8 cellular contexts compared by ENCODE assay signal in the genomic region with DNA sequence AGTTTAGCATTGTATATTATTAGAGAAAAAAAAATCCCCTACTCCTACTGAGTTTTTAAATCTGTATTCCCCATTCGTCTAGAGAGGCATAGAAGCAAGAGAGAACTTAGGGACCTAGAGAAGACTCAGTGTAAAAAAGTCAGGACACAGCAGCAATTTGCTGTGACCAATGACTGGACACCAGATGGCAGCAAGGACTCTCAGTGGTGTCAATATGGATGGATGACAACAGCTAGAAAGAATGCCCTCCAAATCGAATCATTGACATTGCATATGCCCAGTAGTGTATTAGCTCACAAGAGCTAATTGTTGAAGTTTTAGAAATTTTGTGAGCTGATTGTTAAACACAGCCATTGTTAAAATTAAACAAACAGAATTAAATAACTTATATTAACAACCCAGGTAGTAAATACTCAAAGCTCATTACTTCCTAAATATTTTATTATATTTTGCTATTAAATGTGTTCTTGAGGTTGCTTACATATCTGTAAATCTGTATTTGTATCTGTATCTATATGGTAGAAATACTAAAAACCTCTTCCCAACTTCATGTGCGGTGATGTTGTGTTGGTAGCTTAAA. TPM values are rescaled to one million over a fixed set of nuclear protein-coding genes. Genes with fewer than 3 reads are reported as not detected.
DNase-seq lines count a peak whose midpoint lies in the region; ATAC-seq and TF ChIP-seq lines count a peak whose summit lies in the region.

No MANE protein-coding gene starts in this region.

- H2AFZ ChIP-seq in Loucy (ENCODE audit: low read length) = no peak overlapping the region

- H3K9me3 ChIP-seq in Loucy (ENCODE audit: insufficient read depth, low read depth, low read length) = no peaks in the 10 kb centered on the region
- no peaks in the 10 kb centered on the region for H3K9me3 ChIP-seq in naive thymus-derived CD4-positive, alpha-beta T cell (ENCODE audit: control insufficient read depth in 2 of 3, low read length in 3 of 3)

- CTCF ChIA-PET in naive thymus-derived CD4-positive, alpha-beta T cell (lab: Charles Lee) = interaction anchor here (0.7 to 1.6 kb wide), 8 partner anchors 18 to 745 kb away, joined by 3 to 7 read pairs (median 4); no protein-coding TSS in a partner anchor

- no peaks in the 10 kb centered on the region for H3K36me3 Mint-ChIP-seq in naive thymus-derived CD4-positive, alpha-beta T cell

- H3F3A ChIP-seq in Loucy (ENCODE audit: low read depth) = no peaks in the 10 kb centered on the region

- H4K20me1 ChIP-seq in Loucy (ENCODE audit: insufficient read depth, low read length, poor library complexity, severe bottlenecking) = no peaks in the 10 kb centered on the region

- ATAC-seq in SK-N-SH treated with all-trans-retinoic acid at 6 μM for 48 hours (peak; percentile 89), GM19023 (IDR thresholded peaks at IDR 0.05; ENCODE audit: unreplicated experiment) (no peak)
- peak; percentile 48 for ATAC-seq in naive thymus-derived CD4-positive, alpha-beta T cell

- H3K4me1 ChIP-seq in Loucy (ENCODE audit: insufficient read depth, low read length, poor library complexity, severe bottlenecking) = no peaks in the 10 kb centered on the region
- no peaks in the 10 kb centered on the region for H3K4me1 ChIP-seq in naive thymus-derived CD4-positive, alpha-beta T cell (ENCODE audit: control insufficient read depth in 2 of 2, insufficient read depth in 2 of 2, low read length in 2 of 2)

- no peak overlapping the region for H3K27ac Mint-ChIP-seq in naive thymus-derived CD4-positive, alpha-beta T cell

- peak; percentile 79 for TF ChIP-seq CTCF in Loucy (conservative IDR thresholded peaks at IDR 0.05; ENCODE audit: low read length)
- peak; percentile 90 for TF ChIP-seq CTCF in epithelial cell of proximal tubule (conservative IDR thresholded peaks at IDR 0.05; ENCODE audit: low read depth, low read length)

- H3K9ac ChIP-seq in Loucy (ENCODE audit: low read depth, low read length, poor library complexity, severe bottlenecking) = no peak overlapping the region

- H3K27me3 Mint-ChIP-seq in naive thymus-derived CD4-positive, alpha-beta T cell = no peaks in the 10 kb centered on the region

- no peaks in the 10 kb centered on the region for H3K9me2 ChIP-seq in Loucy (replicated peaks; ENCODE audit: low read depth, low read length)

- no peak overlapping the region for H3K4me2 ChIP-seq in Loucy (ENCODE audit: low read depth, low read length, poor library complexity, severe bottlenecking)

- no peaks in the 10 kb centered on the region for H3K27me3 ChIP-seq in Loucy (ENCODE audit: insufficient read depth, low read length, poor library complexity, severe bottlenecking)
- H3K27me3 ChIP-seq in naive thymus-derived CD4-positive, alpha-beta T cell (ENCODE audit: control insufficient read depth in 2 of 2, insufficient read depth in 2 of 2, low read length in 2 of 2) = no peaks in the 10 kb centered on the region

- intact Hi-C loops in naive thymus-derived CD4-positive, alpha-beta T cell (cut with micrococcal nuclease) = loop anchor here (1.0 to 5.0 kb wide), 8 partner anchors 40 to 514 kb away; no protein-coding TSS in a partner anchor

- peak; percentile 4 to 10 for DNase-seq in activated CD4-positive, alpha-beta T cell treated with anti-CD3 and anti-CD28 coated beads for 4 hours
- DNase-seq in activated CD4-positive, alpha-beta T cell treated with anti-CD3 and anti-CD28 coated beads for 1 hour = no peak
- DNase-seq in epithelial cell of proximal tubule (ENCODE audit: low read depth) = peak; percentile 61
- peak in 3 of 9 donors; percentile 16 to 23 (median 20) for DNase-seq in naive thymus-derived CD4-positive, alpha-beta T cell
- DNase-seq in activated T-cell treated with anti-CD3 and anti-CD28 coated beads, Interleukin-2, amount 50 U/mL, for 1 hour = no peak

- H3K4me3 ChIP-seq in Loucy (ENCODE audit: low read length, poor library complexity, severe bottlenecking) (no peak overlapping the region), epithelial cell of proximal tubule (ENCODE audit: low read depth, low read length) (no peak overlapping the region)
- no peak overlapping the region for H3K4me3 ChIP-seq in naive thymus-derived CD4-positive, alpha-beta T cell (ENCODE audit: low read length)

- no peaks in the 10 kb centered on the region for H3K79me2 ChIP-seq in Loucy (ENCODE audit: insufficient read depth, low read length)

- no peaks in the 10 kb centered on the region for H3K36me3 ChIP-seq in Loucy (ENCODE audit: insufficient read depth, low read length)
- H3K36me3 ChIP-seq in naive thymus-derived CD4-positive, alpha-beta T cell (ENCODE audit: control insufficient read depth in 2 of 3, insufficient read depth in 3 of 3, low read length in 3 of 3) = no peaks in the 10 kb centered on the region

- H3K27ac ChIP-seq in naive thymus-derived CD4-positive, alpha-beta T cell (ENCODE audit: low read depth, low read length) = no peak overlapping the region

- no peaks in the 10 kb centered on the region for H3K9me3 Mint-ChIP-seq in naive thymus-derived CD4-positive, alpha-beta T cell

- POLR2A ChIA-PET in naive thymus-derived CD4-positive, alpha-beta T cell (lab: Charles Lee) = interaction anchor here (0.7 to 0.8 kb wide), 2 partner anchors 13 to 36 kb away, joined by 3 to 5 read pairs; no protein-coding TSS in a partner anchor

- peaks cover 0 to 12% (median 4%) of the 10 kb centered on the region in 7 donors for H3K4me1 Mint-ChIP-seq in naive thymus-derived CD4-positive, alpha-beta T cell

- no peak overlapping the region for H3K4me3 Mint-ChIP-seq in naive thymus-derived CD4-positive, alpha-beta T cell

TF ChIP-seq in SK-N-SH treated with all-trans-retinoic acid at 6 μM for 48 hours, 23 proteins besides CTCF, POLR2A, EP300 and RAD21 (continues in another document):
- TF ChIP-seq, protein P1, sequence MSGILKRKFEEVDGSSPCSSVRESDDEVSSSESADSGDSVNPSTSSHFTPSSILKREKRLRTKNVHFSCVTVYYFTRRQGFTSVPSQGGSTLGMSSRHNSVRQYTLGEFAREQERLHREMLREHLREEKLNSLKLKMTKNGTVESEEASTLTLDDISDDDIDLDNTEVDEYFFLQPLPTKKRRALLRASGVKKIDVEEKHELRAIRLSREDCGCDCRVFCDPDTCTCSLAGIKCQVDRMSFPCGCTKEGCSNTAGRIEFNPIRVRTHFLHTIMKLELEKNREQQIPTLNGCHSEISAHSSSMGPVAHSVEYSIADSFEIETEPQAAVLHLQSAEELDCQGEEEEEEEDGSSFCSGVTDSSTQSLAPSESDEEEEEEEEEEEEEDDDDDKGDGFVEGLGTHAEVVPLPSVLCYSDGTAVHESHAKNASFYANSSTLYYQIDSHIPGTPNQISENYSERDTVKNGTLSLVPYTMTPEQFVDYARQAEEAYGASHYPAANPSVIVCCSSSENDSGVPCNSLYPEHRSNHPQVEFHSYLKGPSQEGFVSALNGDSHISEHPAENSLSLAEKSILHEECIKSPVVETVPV (CRISPR knock-in tag; IDR thresholded peaks at IDR 0.05) = no peak
- TF ChIP-seq ZNF565 (CRISPR knock-in tag; conservative IDR thresholded peaks at IDR 0.05; ENCODE audit: low read depth) (no peak), RARB (CRISPR knock-in tag; IDR thresholded peaks at IDR 0.05) (no peak), ZNF70 (CRISPR knock-in tag; IDR thresholded peaks at IDR 0.05) (no peak), GLIS3 (CRISPR knock-in tag; IDR thresholded peaks at IDR 0.05) (no peak), ISL1 (CRISPR knock-in tag; IDR thresholded peaks at IDR 0.05) (no peak), PPARA (CRISPR knock-in tag; IDR thresholded peaks at IDR 0.05; ENCODE audit: borderline replicate concordance) (no peak), ZC3H10 (CRISPR knock-in tag; IDR thresholded peaks at IDR 0.05) (no peak), TOX (CRISPR knock-in tag; IDR thresholded peaks at IDR 0.05; ENCODE audit: borderline replicate concordance) (no peak), SNAI2 (CRISPR knock-in tag; IDR thresholded peaks at IDR 0.05) (no peak)
- TF ChIP-seq, protein P2, sequence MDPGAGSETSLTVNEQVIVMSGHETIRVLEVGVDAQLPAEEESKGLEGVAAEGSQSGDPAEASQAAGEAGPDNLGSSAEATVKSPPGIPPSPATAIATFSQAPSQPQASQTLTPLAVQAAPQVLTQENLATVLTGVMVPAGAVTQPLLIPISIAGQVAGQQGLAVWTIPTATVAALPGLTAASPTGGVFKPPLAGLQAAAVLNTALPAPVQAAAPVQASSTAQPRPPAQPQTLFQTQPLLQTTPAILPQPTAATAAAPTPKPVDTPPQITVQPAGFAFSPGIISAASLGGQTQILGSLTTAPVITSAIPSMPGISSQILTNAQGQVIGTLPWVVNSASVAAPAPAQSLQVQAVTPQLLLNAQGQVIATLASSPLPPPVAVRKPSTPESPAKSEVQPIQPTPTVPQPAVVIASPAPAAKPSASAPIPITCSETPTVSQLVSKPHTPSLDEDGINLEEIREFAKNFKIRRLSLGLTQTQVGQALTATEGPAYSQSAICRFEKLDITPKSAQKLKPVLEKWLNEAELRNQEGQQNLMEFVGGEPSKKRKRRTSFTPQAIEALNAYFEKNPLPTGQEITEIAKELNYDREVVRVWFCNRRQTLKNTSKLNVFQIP (CRISPR knock-in tag; IDR thresholded peaks at IDR 0.05; ENCODE audit: borderline replicate concordance, low read depth) = no peak
- TF ChIP-seq, protein P3, sequence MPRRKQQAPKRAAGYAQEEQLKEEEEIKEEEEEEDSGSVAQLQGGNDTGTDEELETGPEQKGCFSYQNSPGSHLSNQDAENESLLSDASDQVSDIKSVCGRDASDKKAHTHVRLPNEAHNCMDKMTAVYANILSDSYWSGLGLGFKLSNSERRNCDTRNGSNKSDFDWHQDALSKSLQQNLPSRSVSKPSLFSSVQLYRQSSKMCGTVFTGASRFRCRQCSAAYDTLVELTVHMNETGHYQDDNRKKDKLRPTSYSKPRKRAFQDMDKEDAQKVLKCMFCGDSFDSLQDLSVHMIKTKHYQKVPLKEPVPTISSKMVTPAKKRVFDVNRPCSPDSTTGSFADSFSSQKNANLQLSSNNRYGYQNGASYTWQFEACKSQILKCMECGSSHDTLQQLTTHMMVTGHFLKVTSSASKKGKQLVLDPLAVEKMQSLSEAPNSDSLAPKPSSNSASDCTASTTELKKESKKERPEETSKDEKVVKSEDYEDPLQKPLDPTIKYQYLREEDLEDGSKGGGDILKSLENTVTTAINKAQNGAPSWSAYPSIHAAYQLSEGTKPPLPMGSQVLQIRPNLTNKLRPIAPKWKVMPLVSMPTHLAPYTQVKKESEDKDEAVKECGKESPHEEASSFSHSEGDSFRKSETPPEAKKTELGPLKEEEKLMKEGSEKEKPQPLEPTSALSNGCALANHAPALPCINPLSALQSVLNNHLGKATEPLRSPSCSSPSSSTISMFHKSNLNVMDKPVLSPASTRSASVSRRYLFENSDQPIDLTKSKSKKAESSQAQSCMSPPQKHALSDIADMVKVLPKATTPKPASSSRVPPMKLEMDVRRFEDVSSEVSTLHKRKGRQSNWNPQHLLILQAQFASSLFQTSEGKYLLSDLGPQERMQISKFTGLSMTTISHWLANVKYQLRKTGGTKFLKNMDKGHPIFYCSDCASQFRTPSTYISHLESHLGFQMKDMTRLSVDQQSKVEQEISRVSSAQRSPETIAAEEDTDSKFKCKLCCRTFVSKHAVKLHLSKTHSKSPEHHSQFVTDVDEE (CRISPR knock-in tag; IDR thresholded peaks at IDR 0.05) = no peak

RNA-seq across cellular contexts. Expression of gene SIAH3, which starts 43.9 kb away (rescaled TPM):
- total RNA-seq in epithelial cell of proximal tubule = 0.23 and 0.29 TPM in 2 replicates
- 1 to 10 TPM in 2 of 5 experiments, under 1 TPM in 3; 0.15 to 2.6 (median 0.61) TPM for total RNA-seq in naive thymus-derived CD4-positive, alpha-beta T cell
- under 1 TPM; 0.13 to 0.17 TPM for polyA plus RNA-seq in naive thymus-derived CD4-positive, alpha-beta T cell

Comparison
In these comparisons a context has a peak if more than half of its experiments do, and no peak if none do; other contexts are left out.
1. DNase-seq: peak in activated CD4-positive, alpha-beta T cell treated with anti-CD3 and anti-CD28 coated beads for 4 hours (2 of 2) and epithelial cell of proximal tubule (single experiment); none in activated CD4-positive, alpha-beta T cell treated with anti-CD3 and anti-CD28 coated beads for 1 hour (single experiment) and activated T-cell treated with anti-CD3 and anti-CD28 coated beads, Interleukin-2, amount 50 U/mL, for 1 hour (single experiment).